Comparison of ENCODE assay signal across 20 cellular contexts in the genomic region with DNA sequence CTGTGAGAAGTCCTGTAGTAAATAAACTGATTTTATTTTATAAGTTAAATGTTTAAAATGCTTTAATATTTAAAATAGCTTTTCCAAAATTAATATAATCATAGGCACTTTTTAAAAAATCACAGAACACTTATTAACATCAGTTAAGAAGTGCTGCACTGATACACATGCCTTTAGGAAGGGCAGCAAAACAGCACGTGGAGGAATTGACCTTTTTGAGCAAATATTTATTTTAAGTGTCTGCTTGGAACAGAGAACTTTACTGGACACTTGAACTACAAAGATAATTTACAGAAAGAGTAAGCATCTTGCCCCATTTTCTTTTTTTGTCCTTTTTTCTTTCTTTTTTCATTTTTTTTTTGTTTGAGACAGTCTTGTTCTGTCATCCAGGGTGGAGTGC.
A peak's percentile ranks its signal among the peaks of the same experiment; 100 is the strongest.
DNase-seq lines count a peak whose midpoint lies in the region; ATAC-seq, FAIRE-seq and TF ChIP-seq lines count a peak whose summit lies in the region.
"Had no signal": no experiment of that assay in that cellular context is flagged by ENCODE, and none has a peak within 500 bp of the region (broad histone marks: within the 10 kb centered on the region; RNA-seq: fewer than 3 reads in every experiment).

No MANE protein-coding gene starts in this region.

- TF ChIP-seq POLR2A in A549 (IDR thresholded peaks at IDR 0.05; ENCODE audit: low read length) (no peak), IMR-90 (IDR thresholded peaks at IDR 0.05; ENCODE audit: low read depth, low read length) (no peak), HepG2 (IDR thresholded peaks at IDR 0.05; ENCODE audit: insufficient read depth in 1 of 2, low read depth in 2 of 2, low read length in 2 of 2) (no peak), thyroid gland (IDR thresholded peaks at IDR 0.05) (no peak)

- dilution Hi-C loops in IMR-90 (cut with HindIII; ENCODE audit: low sequenced_read_pairs, unreplicated experiment) = no loop called here

- no peak overlapping the region for H3K4me3 Mint-ChIP-seq in activated CD4-positive, alpha-beta memory T cell treated with anti-CD3 and anti-CD28 coated beads for 36 hours
- H3K4me3 Mint-ChIP-seq: B cell; CD8-positive, alpha-beta T cell had no signal

- H3K36me3 ChIP-seq in IMR-90 (ENCODE audit: control insufficient read depth, insufficient read depth, low read length) = peaks cover 7% of the 10 kb centered on the region; the same call in 1 of the 2 replicates
- no peaks in the 10 kb centered on the region for H3K36me3 ChIP-seq in HepG2 (replicated peaks in 1 of 2; ENCODE audit: control insufficient read depth in 1 of 2, insufficient read depth in 2 of 2, low read length in 2 of 2)
- no peaks in the 10 kb centered on the region for H3K36me3 ChIP-seq in thyroid gland
- no peaks in the 10 kb centered on the region for H3K36me3 ChIP-seq in left ventricle myocardium inferior
- H3K36me3 ChIP-seq: HAP-1 had no signal

- H3K79me2 ChIP-seq in HepG2 (ENCODE audit: insufficient read depth, low read length) = no peaks in the 10 kb centered on the region

- no peak overlapping the region for H3K23ac ChIP-seq in IMR-90 (ENCODE audit: low read depth, low read length)

- peaks cover 32% of the 10 kb centered on the region for H3K9me3 Mint-ChIP-seq in activated CD4-positive, alpha-beta memory T cell treated with anti-CD3 and anti-CD28 coated beads for 36 hours

- H3K27ac Mint-ChIP-seq in activated CD4-positive, alpha-beta memory T cell treated with anti-CD3 and anti-CD28 coated beads for 36 hours = no peak overlapping the region
- H3K27ac Mint-ChIP-seq: B cell; CD8-positive, alpha-beta T cell had no signal

- H2BK15ac ChIP-seq in IMR-90 (ENCODE audit: low read depth, low read length) = no peak overlapping the region

- H3K4me3 ChIP-seq in A549 = no peak overlapping the region
- no peak overlapping the region for H3K4me3 ChIP-seq in IMR-90 (ENCODE audit: insufficient read depth, low read depth, low read length)
- no peak overlapping the region for H3K4me3 ChIP-seq in HepG2 (replicated peaks in 1 of 3; ENCODE audit: insufficient read depth in 1 of 3, low read depth in 2 of 3, low read length in 3 of 3)
- H3K4me3 ChIP-seq in thyroid gland (replicated peaks in 1 of 3) = no peak overlapping the region
- no peak overlapping the region for H3K4me3 ChIP-seq in left ventricle myocardium inferior
- H3K4me3 ChIP-seq: BLaER1 treated with 17β-estradiol and CSF1 and Interleukin-3, amounts not matched to agents 10 nM and 100 nM; GM23248; HAP-1 had no signal

- in situ Hi-C loops in IMR-90 (cut with MboI; ENCODE audit: low sequenced_read_pairs) = no loop called here
- in situ Hi-C loops in HepG2 (cut with HindIII; ENCODE audit: extremely low pct_ligation_motif_present, low pct_unique_long_range_greater_than_20kb) = no loop called here

- H3K4me2 ChIP-seq in A549 (0 out of 3 replicates have a peak overlapping the region, but pooled peaks have one; percentile 25), IMR-90 (ENCODE audit: low read depth, low read length) (no peak overlapping the region), HepG2 (ENCODE audit: low read depth, low read length) (no peak overlapping the region)

- peaks cover 42% of the 10 kb centered on the region for H3K4me1 ChIP-seq in A549
- H3K4me1 ChIP-seq in IMR-90 (ENCODE audit: control insufficient read depth, insufficient read depth, low read length) = peaks cover 7% of the 10 kb centered on the region
- peaks cover 46% of the 10 kb centered on the region for H3K4me1 ChIP-seq in HepG2 (ENCODE audit: insufficient read depth, low read length)
- peaks cover 27 to 38% of the 10 kb centered on the region in 2 donors for H3K4me1 ChIP-seq in thyroid gland
- H3K4me1 ChIP-seq in left ventricle myocardium inferior = peaks cover 24% of the 10 kb centered on the region
- H3K4me1 ChIP-seq: HAP-1 had no signal

- TF ChIP-seq RAD21 in A549 (conservative IDR thresholded peaks at IDR 0.05 in 1 of 2, IDR thresholded peaks at IDR 0.05 in 1 of 2) (no peak), IMR-90 (IDR thresholded peaks at IDR 0.05; ENCODE audit: low read length) (no peak), HepG2 (CRISPR knock-in tag; IDR thresholded peaks at IDR 0.05) (no peak)

- no peak overlapping the region for H4K5ac ChIP-seq in IMR-90 (ENCODE audit: low read depth, low read length)

- H2AFZ ChIP-seq in IMR-90 (replicated peaks; ENCODE audit: low read length, poor library complexity) (no peak overlapping the region), HepG2 (ENCODE audit: low read length) (no peak overlapping the region)
- H2AFZ ChIP-seq: GM23248 had no signal

- H3K27ac ChIP-seq in A549 = no peak overlapping the region
- no peak overlapping the region for H3K27ac ChIP-seq in IMR-90 (ENCODE audit: insufficient read depth, low read length)
- H3K27ac ChIP-seq in HepG2 (ENCODE audit: extremely low read length, insufficient read depth, low read length) = no peak overlapping the region
- H3K27ac ChIP-seq in thyroid gland = peak overlapping the region; percentile 27 to 53 (median 48)
- H3K27ac ChIP-seq in left ventricle myocardium inferior (replicated peaks) = no peak overlapping the region
- H3K27ac ChIP-seq: BLaER1 treated with 17β-estradiol and CSF1 and Interleukin-3, amounts not matched to agents 10 nM and 100 nM; GM23248 had no signal

- no TSS peak for BruUV-seq in IMR-90 (replicated peaks; lab: Mats Ljungman, UMichigan)
- no TSS peak for BruUV-seq in HepG2 (replicated peaks; lab: Mats Ljungman, UMichigan)

- no peaks in the 10 kb centered on the region for H3K4me1 Mint-ChIP-seq in activated CD4-positive, alpha-beta memory T cell treated with anti-CD3 and anti-CD28 coated beads for 36 hours (ENCODE audit: low read depth)

- H4K8ac ChIP-seq in IMR-90 (ENCODE audit: low read depth in 2 of 2, low read length in 2 of 2) = no peak overlapping the region

- H2BK120ac ChIP-seq in IMR-90 (ENCODE audit: low read depth, low read length) = no peak overlapping the region

- no peak for TF ChIP-seq EP300 in A549 (IDR thresholded peaks at IDR 0.05)
- TF ChIP-seq EP300 in HepG2 (IDR thresholded peaks at IDR 0.05; ENCODE audit: low read depth in 2 of 2, low read length in 2 of 2) = no peak
- TF ChIP-seq EP300 in HepG2 (CRISPR knock-in tag; IDR thresholded peaks at IDR 0.05; ENCODE audit: borderline replicate concordance) = no peak

- H3K9ac ChIP-seq in IMR-90 (ENCODE audit: low read depth, low read length) (no peak overlapping the region), HepG2 (ENCODE audit: insufficient read depth, low read depth, low read length) (no peak overlapping the region)
- H3K9ac ChIP-seq: BLaER1 treated with 17β-estradiol and CSF1 and Interleukin-3, amounts not matched to agents 10 nM and 100 nM; GM23248 had no signal

- no peak overlapping the region for H3K4ac ChIP-seq in IMR-90 (ENCODE audit: low read depth, low read length)

- intact Hi-C loops in IMR-90 (cut with micrococcal nuclease) = no loop called here
- intact Hi-C loops in HepG2 (cut with micrococcal nuclease; ENCODE audit: unreplicated experiment) = no loop called here
- intact Hi-C loops in thyroid gland (cut with DNase I) = loop anchor here (10.0 kb wide), 1 partner anchor 95 kb away; a partner anchor contains a TSS
- intact Hi-C loops in left ventricle myocardium inferior (cut with micrococcal nuclease) = no loop called here
- intact Hi-C loops in activated CD4-positive, alpha-beta memory T cell treated with anti-CD3 and anti-CD28 coated beads for 36 hours (cut with micrococcal nuclease) = no loop called here

- H4K91ac ChIP-seq in IMR-90 (ENCODE audit: insufficient read depth, low read depth, low read length) = no peak overlapping the region

- POLR2A ChIA-PET in A549 (lab: Yijun Ruan, JAX) (no interaction called here), IMR-90 (lab: Charles Lee; ENCODE audit: unreplicated experiment) (no interaction called here), HepG2 (lab: Yijun Ruan, JAX) (no interaction called here)
- POLR2A ChIA-PET in activated CD4-positive, alpha-beta memory T cell treated with anti-CD3 and anti-CD28 coated beads for 36 hours (lab: Charles Lee) = no interaction called here

- no peak overlapping the region for H2BK5ac ChIP-seq in IMR-90 (ENCODE audit: low read depth, low read length, poor library complexity, severe bottlenecking)

- no peaks in the 10 kb centered on the region for H3K27me3 ChIP-seq in IMR-90 (ENCODE audit: control insufficient read depth, insufficient read depth, low read length)
- H3K27me3 ChIP-seq in HepG2 (ENCODE audit: control insufficient read depth in 1 of 2, insufficient read depth in 2 of 2, low read length in 2 of 2) = no peaks in the 10 kb centered on the region
- no peaks in the 10 kb centered on the region for H3K27me3 ChIP-seq in thyroid gland
- H3K27me3 ChIP-seq in left ventricle myocardium inferior (ENCODE audit: low read depth) = no peaks in the 10 kb centered on the region
- H3K27me3 ChIP-seq: BLaER1 treated with 17β-estradiol and CSF1 and Interleukin-3, amounts not matched to agents 10 nM and 100 nM had no signal

- no peak overlapping the region for H2AK9ac ChIP-seq in IMR-90 (replicated peaks; ENCODE audit: low read depth, low read length, poor library complexity)

- no peak overlapping the region for H2BK20ac ChIP-seq in IMR-90 (ENCODE audit: low read depth, low read length)

- H3K9me3 ChIP-seq in A549 = no peaks in the 10 kb centered on the region
- no peaks in the 10 kb centered on the region for H3K9me3 ChIP-seq in IMR-90 (ENCODE audit: control insufficient read depth, insufficient read depth, low read length)
- peaks cover 3% of the 10 kb centered on the region; the same call in 1 of the 2 replicates for H3K9me3 ChIP-seq in HepG2 (ENCODE audit: low read length)
- H3K9me3 ChIP-seq in thyroid gland = no peaks in the 10 kb centered on the region
- H3K9me3 ChIP-seq in left ventricle myocardium inferior (replicated peaks) = no peaks in the 10 kb centered on the region
- H3K9me3 ChIP-seq: HAP-1 had no signal

- H3K18ac ChIP-seq in IMR-90 (ENCODE audit: low read depth, low read length) = no peak overlapping the region

- TF ChIP-seq CTCF in A549 (IDR thresholded peaks at IDR 0.05) (no peak), IMR-90 (conservative IDR thresholded peaks at IDR 0.05; ENCODE audit: low read depth, low read length) (no peak), HepG2 (CRISPR knock-in tag; IDR thresholded peaks at IDR 0.05) (no peak), thyroid gland (IDR thresholded peaks at IDR 0.05) (no peak), left ventricle myocardium inferior (IDR thresholded peaks at IDR 0.05; ENCODE audit: borderline replicate concordance) (no peak)

- 6% methylated on average over 1 of the region's 1 CpG for WGBS in A549 (ENCODE audit: missing lambda C conversion rate)
- no CpG with 5 or more reads among the region's 1 CpG for WGBS in IMR-90 (ENCODE audit: extremely low coverage in 2 of 2, insufficient read length in 1 of 2), 2 experiments
- 11% methylated on average over 1 of the region's 1 CpG for WGBS in HepG2 (ENCODE audit: low lambda C conversion rate)
- 38 to 41% methylated on average over 1 of the region's 1 CpG for WGBS in thyroid gland, 2 donors

- H3K9me1 ChIP-seq in IMR-90 (ENCODE audit: insufficient read depth, low read length) = peaks cover 14% of the 10 kb centered on the region

- no peak overlapping the region for H2AK5ac ChIP-seq in IMR-90 (ENCODE audit: low read depth, low read length)

- DNase-seq in A549 (ENCODE audit: low read depth in 1 of 2, low spot score in 1 of 2) (no peak), IMR-90 (no peak), HepG2 (ENCODE audit: low spot score) (no peak), thyroid gland (no peak), left ventricle myocardium inferior (no peak), NCI-H1436 (lab: John Stamatoyannopoulos, UW) (no peak)
- no peak for DNase-seq in activated CD4-positive, alpha-beta memory T cell treated with anti-CD3 and anti-CD28 coated beads for 36 hours
- DNase-seq: 8988T; Calu3; CD8-positive, alpha-beta T cell; DMS 273 treated with DMSO at 0.1 percent for 48 hours; DMS79; GDM1; GM23248 had no signal

- ATAC-seq in A549 (no peak), IMR-90 (ENCODE audit: low read depth) (peak; percentile 33; the same call in 1 of the 2 replicates), HepG2 (no peak)
- ATAC-seq: CD8-positive, alpha-beta T cell had no signal

- no peak overlapping the region for H3K56ac ChIP-seq in IMR-90 (ENCODE audit: extremely low read depth, insufficient read depth, low read length)

- no peak overlapping the region for H3K14ac ChIP-seq in IMR-90 (replicated peaks; ENCODE audit: low read depth, low read length)

- no peaks in the 10 kb centered on the region for H3K27me3 Mint-ChIP-seq in activated CD4-positive, alpha-beta memory T cell treated with anti-CD3 and anti-CD28 coated beads for 36 hours
- H3K27me3 Mint-ChIP-seq: B cell had no signal

- CTCF ChIA-PET in A549 (lab: Yijun Ruan, JAX) = no interaction called here
- CTCF ChIA-PET in IMR-90 (lab: Yijun Ruan, JAX) = interaction anchor here (0.7 kb wide), 1 partner anchor 74 kb away, joined by 3 read pairs; no protein-coding TSS in a partner anchor
- CTCF ChIA-PET in HepG2 (lab: Yijun Ruan, JAX; ENCODE audit: low intra/inter-chr PET ratio, low total read pairs) = no interaction called here
- CTCF ChIA-PET in activated CD4-positive, alpha-beta memory T cell treated with anti-CD3 and anti-CD28 coated beads for 36 hours (lab: Charles Lee) = interaction anchor here (0.8 kb wide), 1 partner anchor 27 kb away, joined by 4 read pairs; no protein-coding TSS in a partner anchor

- peaks cover 18% of the 10 kb centered on the region for H3K36me3 Mint-ChIP-seq in activated CD4-positive, alpha-beta memory T cell treated with anti-CD3 and anti-CD28 coated beads for 36 hours

- FAIRE-seq in A549 (lab: Jason Lieb, UNC) = no peak
- FAIRE-seq in HepG2 (lab: Jason Lieb, UNC) = no peak
- FAIRE-seq: GM12892, GM18507, HTR-8/SVneo had no signal

- peaks cover 62 to 89% of the 10 kb centered on the region in 2 experiments for H3K79me1 ChIP-seq in IMR-90 (ENCODE audit: low read depth in 1 of 2, low read length in 2 of 2)

- H4K20me1 ChIP-seq in IMR-90 (ENCODE audit: insufficient read depth, low read length) = peaks cover 60% of the 10 kb centered on the region
- H4K20me1 ChIP-seq in HepG2 (ENCODE audit: insufficient read depth, low read length) = no peaks in the 10 kb centered on the region

Comparison
In these comparisons a context has a peak if more than half of its experiments do, and no peak if none do; other contexts are left out.
1. H3K27ac ChIP-seq: peak in thyroid gland (3 of 3); none in A549 (0 of 2), IMR-90 (single experiment), HepG2 (single experiment) and left ventricle myocardium inferior (single experiment).
2. CTCF ChIA-PET loops: an anchor here in IMR-90 (0.7 kb wide) and activated CD4-positive, alpha-beta memory T cell treated with anti-CD3 and anti-CD28 coated beads for 36 hours (0.8 kb wide); none called in A549 and HepG2.